In genomic region chr22:17331690-17332089, GRCh38 we compare ENCODE assay signal across 9 cellular contexts. TPM values are rescaled to one million over a fixed set of nuclear protein-coding genes. Genes with fewer than 3 reads are reported as not detected.
"Had no signal": no experiment of that assay in that cellular context is flagged by ENCODE, and none has a peak within 500 bp of the region (broad histone marks: within the 10 kb centered on the region; RNA-seq: fewer than 3 reads in every experiment).

No MANE protein-coding gene starts in this region.

- DNase-seq: GOT3, H7, HFFc6, KBM-7 had no signal

- H3K4me3 Mint-ChIP-seq: HFFc6, IgD-negative memory B cell had no signal

- H3K9me3 ChIP-seq: HAP-1 had no signal

- H3K4me3 ChIP-seq: HAP-1 had no signal

- H3K36me3 ChIP-seq: HAP-1 had no signal

- H3K36me3 Mint-ChIP-seq: IgD-negative memory B cell had no signal

- H3K4me1 ChIP-seq: HAP-1 had no signal

- H3K27ac ChIP-seq: KMS-11 had no signal

- ATAC-seq: HCT116 had no signal

- H3K9me3 Mint-ChIP-seq: IgD-negative memory B cell had no signal

- H3K27ac Mint-ChIP-seq: HFFc6 had no signal

- H3K4me2 ChIP-seq: KMS-11 had no signal

RNA-seq across cellular contexts. Expression of gene CECR2, which starts 37.6 kb away (rescaled TPM):
- total RNA-seq: HFFc6, HT-29 had no signal
- polyA plus RNA-seq: IgD-negative memory B cell had no signal
